20 cellular contexts compared by ENCODE assay signal in genomic region chr15:78018445-78018844, GRCh38. TPM values are rescaled to one million over a fixed set of nuclear protein-coding genes. Genes with fewer than 3 reads are reported as not detected.
DNase-seq lines count a peak whose midpoint lies in the region; ATAC-seq, FAIRE-seq and TF ChIP-seq lines count a peak whose summit lies in the region.
"Had no signal": no experiment of that assay in that cellular context is flagged by ENCODE, and none has a peak within 500 bp of the region (broad histone marks: within the 10 kb centered on the region; RNA-seq: fewer than 3 reads in every experiment).

No MANE protein-coding gene starts in this region.

- H4K20me1 ChIP-seq in GM12878 (ENCODE audit: control insufficient read depth, insufficient read depth) = no peaks in the 10 kb centered on the region

- TF ChIP-seq POLR2A in GM12878 (IDR thresholded peaks at IDR 0.05; ENCODE audit: low read depth, low read length) = no peak
- TF ChIP-seq POLR2A in upper lobe of left lung (IDR thresholded peaks at IDR 0.05) = no peak
- TF ChIP-seq POLR2A in GM12892 (IDR thresholded peaks at IDR 0.05; ENCODE audit: low read depth, low read length) = no peak

- H3K9ac ChIP-seq in GM12878 (ENCODE audit: control insufficient read depth, insufficient read depth, low read length) = no peak overlapping the region

- peak overlapping the region in 1 of 2 donors; percentile 60 for H3K4me3 Mint-ChIP-seq in activated T-cell treated with anti-CD3 and anti-CD28 coated beads, Interleukin-2, amount 50 U/mL, for 72 hours
- H3K4me3 Mint-ChIP-seq in activated T-cell treated with anti-CD3 and anti-CD28 coated beads, Interleukin-2, amount 50 U/mL, for 4 hours = no peak overlapping the region
- H3K4me3 Mint-ChIP-seq in memory B cell = no peak overlapping the region

- RAD21 ChIA-PET in GM12878 (lab: Charles Lee; ENCODE audit: unreplicated experiment) = interaction anchor here (0.6 to 4.0 kb wide), 16 partner anchors 12 to 108 kb away, joined by 3 to 31 read pairs (median 6); no protein-coding TSS in a partner anchor

- no peaks in the 10 kb centered on the region for H3K9me3 Mint-ChIP-seq in activated T-cell treated with anti-CD3 and anti-CD28 coated beads, Interleukin-2, amount 50 U/mL, for 72 hours
- H3K9me3 Mint-ChIP-seq in activated T-cell treated with anti-CD3 and anti-CD28 coated beads, Interleukin-2, amount 50 U/mL, for 4 hours = no peaks in the 10 kb centered on the region
- H3K9me3 Mint-ChIP-seq in memory B cell = no peaks in the 10 kb centered on the region
- H3K9me3 Mint-ChIP-seq: activated naive CD4-positive, alpha-beta T cell treated with anti-CD3 and anti-CD28 coated beads, Interleukin-2, amount 50 U/mL, for 72 hours had no signal

- DNase-seq in activated T-cell treated with anti-CD3 and anti-CD28 coated beads, Interleukin-2, amount 50 U/mL, for 72 hours = no peak
- no peak for DNase-seq in activated T-cell treated with anti-CD3 and anti-CD28 coated beads, Interleukin-2, amount 50 U/mL, for 4 hours
- DNase-seq in GM12878 (ENCODE audit: low read depth, low spot score) (no peak), memory B cell (ENCODE audit: low spot score in 2 of 2) (no peak), upper lobe of left lung (no peak), NCI-H1417 (lab: John Stamatoyannopoulos, UW) (no peak), NAMALWA (ENCODE audit: low spot score) (no peak), GM12892 (ENCODE audit: insufficient read length) (no peak)
- DNase-seq: effector memory CD4-positive, alpha-beta T cell; NCI-H1092 treated with DMSO at 0.1 percent for 48 hours; NCI-H2171 treated with DMSO at 0.1 percent for 48 hours; NCI-H82; stimulated activated CD8-positive, alpha-beta memory T cell treated with anti-CD3 and anti-CD28 coated beads, Interleukin-4, amount 100 ng/mL, for 48 hours; tibial artery; WERI-Rb-1 had no signal

- H3K79me2 ChIP-seq in GM12878 (ENCODE audit: control insufficient read depth, insufficient read depth, low read length) = no peaks in the 10 kb centered on the region

- H3K4me1 ChIP-seq in GM12878 (ENCODE audit: control insufficient read depth, insufficient read depth, low read length) (peaks cover 7% of the 10 kb centered on the region), upper lobe of left lung (peaks cover 13 to 34% (median 21%) of the 10 kb centered on the region in 4 donors)

- CTCF ChIA-PET in GM12878 (lab: Yijun Ruan, JAX) = interaction anchor here (0.7 to 4.8 kb wide), 17 partner anchors 9 to 178 kb away, joined by 3 to 27 read pairs (median 5); no protein-coding TSS in a partner anchor

- SMC1A ChIA-PET in GM12878 (lab: Charles Lee; ENCODE audit: uncharacterized antibody, unreplicated experiment) = interaction anchor here (0.6 to 4.0 kb wide), 21 partner anchors 8 to 221 kb away, joined by 3 to 55 read pairs (median 5); no protein-coding TSS in a partner anchor

- H3K27ac ChIP-seq in GM12878 (ENCODE audit: control insufficient read depth, insufficient read depth) (peak overlapping the region; percentile 60; the same call in 1 of the 2 replicates), upper lobe of left lung (peak overlapping the region; percentile 56 to 71 (median 59))
- H3K27ac ChIP-seq: cardiac muscle cell, WERI-Rb-1 had no signal

- no peaks in the 10 kb centered on the region for H3K27me3 Mint-ChIP-seq in activated T-cell treated with anti-CD3 and anti-CD28 coated beads, Interleukin-2, amount 50 U/mL, for 72 hours (ENCODE audit: low read depth)
- H3K27me3 Mint-ChIP-seq in activated T-cell treated with anti-CD3 and anti-CD28 coated beads, Interleukin-2, amount 50 U/mL, for 4 hours (ENCODE audit: low read depth) = no peaks in the 10 kb centered on the region
- no peaks in the 10 kb centered on the region for H3K27me3 Mint-ChIP-seq in memory B cell

- TF ChIP-seq CTCF in GM12878 (IDR thresholded peaks at IDR 0.05 in 2 of 3, conservative IDR thresholded peaks at IDR 0.05 in 1 of 3; ENCODE audit: control insufficient read depth in 2 of 3, extremely low read depth in 1 of 3, insufficient read depth in 1 of 3, low read depth in 3 of 3, low read length in 3 of 3) (no peak), upper lobe of left lung (IDR thresholded peaks at IDR 0.05) (no peak)

- POLR2A ChIA-PET in GM12878 (lab: Charles Lee) = interaction anchor here (0.7 to 2.4 kb wide), 6 partner anchors 13 to 90 kb away, joined by 3 to 7 read pairs (median 4); no protein-coding TSS in a partner anchor

- H3K4me3 ChIP-seq in GM12878 = no peak overlapping the region
- H3K4me3 ChIP-seq in upper lobe of left lung = no peak overlapping the region
- H3K4me3 ChIP-seq: cardiac muscle cell, tibial artery had no signal

- H3K27ac Mint-ChIP-seq in activated T-cell treated with anti-CD3 and anti-CD28 coated beads, Interleukin-2, amount 50 U/mL, for 72 hours = peak overlapping the region; percentile 29
- peak overlapping the region; percentile 38 for H3K27ac Mint-ChIP-seq in memory B cell

- no peak overlapping the region for H2AFZ ChIP-seq in GM12878 (ENCODE audit: control insufficient read depth, low read depth, low read length)

- TF ChIP-seq RAD21 in GM12878 (IDR thresholded peaks at IDR 0.05; ENCODE audit: insufficient read depth, low read depth, low read length) = no peak

- H3K4me2 ChIP-seq in GM12878 (ENCODE audit: control insufficient read depth, insufficient read depth) = no peak overlapping the region

- FAIRE-seq in GM12878 (lab: Jason Lieb, UNC) (no peak), GM12892 (lab: Jason Lieb, UNC) (no peak)
- FAIRE-seq: D721Med, RCC 7860 had no signal

- TF ChIP-seq EP300 in GM12878 (IDR thresholded peaks at IDR 0.05; ENCODE audit: borderline replicate concordance in 1 of 2, control insufficient read depth in 1 of 2, low read depth in 2 of 2, low read length in 2 of 2) (no peak), upper lobe of left lung (IDR thresholded peaks at IDR 0.05) (no peak)

- BruUV-seq in GM12878 (replicated peaks; lab: Mats Ljungman, UMichigan) = no TSS peak

- H3K4me1 Mint-ChIP-seq in activated T-cell treated with anti-CD3 and anti-CD28 coated beads, Interleukin-2, amount 50 U/mL, for 72 hours (ENCODE audit: low read depth) = peaks cover 14% of the 10 kb centered on the region
- peaks cover 18% of the 10 kb centered on the region for H3K4me1 Mint-ChIP-seq in activated T-cell treated with anti-CD3 and anti-CD28 coated beads, Interleukin-2, amount 50 U/mL, for 4 hours (ENCODE audit: low read depth)
- peaks cover 7% of the 10 kb centered on the region for H3K4me1 Mint-ChIP-seq in memory B cell

- H3K36me3 ChIP-seq in GM12878 (ENCODE audit: control insufficient read depth in 2 of 2, insufficient read depth in 2 of 2, low read length in 1 of 2) (peaks cover 10 to 21% of the 10 kb centered on the region in 2 experiments), upper lobe of left lung (peaks cover 6 to 73% (median 41%) of the 10 kb centered on the region in 4 donors)
- H3K36me3 ChIP-seq: cardiac muscle cell had no signal

- 85% methylated on average over 4 of the region's 4 CpGs for WGBS in GM12878 (ENCODE audit: insufficient coverage, insufficient replicate concordance, low lambda C conversion rate, missing lambda C conversion rate)
- WGBS in upper lobe of left lung, 2 donors = 55 to 64% methylated on average over 4 of the region's 4 CpGs

- H3K9me3 ChIP-seq in GM12878 (replicated peaks; ENCODE audit: control insufficient read depth, insufficient read depth, low read length) = no peaks in the 10 kb centered on the region
- no peaks in the 10 kb centered on the region for H3K9me3 ChIP-seq in upper lobe of left lung
- H3K9me3 ChIP-seq: tibial artery had no signal

- H3K27me3 ChIP-seq in GM12878 (replicated peaks in 1 of 2; ENCODE audit: control insufficient read depth in 2 of 2, insufficient read depth in 2 of 2, low read length in 1 of 2) (no peaks in the 10 kb centered on the region), upper lobe of left lung (no peaks in the 10 kb centered on the region)
- H3K27me3 ChIP-seq: cardiac muscle cell, tibial artery had no signal

- intact Hi-C loops in GM12878 (cut with micrococcal nuclease; ENCODE audit: unreplicated experiment) = no loop called here

- peaks cover 10 to 12% of the 10 kb centered on the region in 2 donors for H3K36me3 Mint-ChIP-seq in activated T-cell treated with anti-CD3 and anti-CD28 coated beads, Interleukin-2, amount 50 U/mL, for 72 hours (ENCODE audit: insufficient read depth in 2 of 2)
- H3K36me3 Mint-ChIP-seq in activated T-cell treated with anti-CD3 and anti-CD28 coated beads, Interleukin-2, amount 50 U/mL, for 4 hours (ENCODE audit: insufficient read depth) = peaks cover 34% of the 10 kb centered on the region
- H3K36me3 Mint-ChIP-seq in memory B cell = peaks cover 21% of the 10 kb centered on the region

- ATAC-seq in activated T-cell treated with anti-CD3 and anti-CD28 coated beads, Interleukin-2, amount 50 U/mL, for 72 hours (replicated peaks in 1 of 2) = no peak
- ATAC-seq in activated T-cell treated with anti-CD3 and anti-CD28 coated beads, Interleukin-2, amount 50 U/mL, for 4 hours = no peak
- ATAC-seq in GM12878 (no peak), memory B cell (ENCODE audit: low read depth) (no peak), upper lobe of left lung (ENCODE audit: low FRiP score in 2 of 2) (no peak)
- ATAC-seq: HCT116 had no signal

- in situ Hi-C loops in GM12878 (cut with MboI) = no loop called here

RNA-seq across cellular contexts. Expression of gene TBC1D2B, which starts 59.1 kb away (rescaled TPM):
- total RNA-seq in activated T-cell treated with anti-CD3 and anti-CD28 coated beads, Interleukin-2, amount 50 U/mL, for 72 hours = 10 to 100 TPM; 67.8 to 75.0 TPM
- total RNA-seq in activated T-cell treated with anti-CD3 and anti-CD28 coated beads, Interleukin-2, amount 50 U/mL, for 4 hours = 10 to 100 TPM; 22.8 to 24.9 (median 24.0) TPM
- 172 and 173 TPM in 2 replicates for total RNA-seq in GM12878 (2013; cell fraction: nucleolus; rRNA removed)
- total RNA-seq in GM12878 (2014; rRNA removed) (18.4 and 21.9 TPM in 2 replicates), GM12878 (2014; rRNA removed; fragmentation: Illumina TruSeq; extraction: Trizol) (17.0 and 20.4 TPM in 2 replicates), GM12878 (2021) (27.0 and 28.7 TPM in 2 replicates), upper lobe of left lung (100 to 1,000 TPM in 1 of 6 donors, 10 to 100 TPM in 5; 31.5 to 103 (median 64.2) TPM)
- 12.9 TPM for polyA plus RNA-seq in GM12878 (2011; ENCODE audit: low read depth)
- polyA plus RNA-seq in GM12878 (2011; rRNA removed) (53.4 and 75.9 TPM in 2 replicates), GM12878 (2014; fragmentation: Illumina TruSeq; extraction: Trizol) (22.7 and 26.1 TPM in 2 replicates), GM12878 (2014; fragmentation: Nextera tagmentation; extraction: Ambion mirVana) (1 to 10 TPM; 1.3 to 1.4 TPM), GM12878 (2014; rRNA removed) (22.4 and 25.6 TPM in 2 replicates), GM12878 (2016; fragmentation: Nextera tagmentation; extraction: Ambion mirVana) (1 to 10 TPM; 2.7 to 8.2 TPM)
- 38.8 and 40.0 TPM in 2 replicates for polyA plus RNA-seq in GM12878 (2011; cell fraction: cytosol; rRNA removed)
- polyA plus RNA-seq in GM12878 (2011; cell fraction: nucleus; rRNA removed) = 110 and 121 TPM in 2 replicates
- polyA plus RNA-seq in GM12878 (2012) = 17.9 and 21.2 TPM in 2 replicates
- polyA minus RNA-seq in GM12878 (2011; rRNA and poly(A)+ RNA removed) = 50.3 and 51.8 TPM in 2 replicates
- 14.4 and 14.8 TPM in 2 replicates for polyA minus RNA-seq in GM12878 (2011; cell fraction: cytosol; rRNA and poly(A)+ RNA removed)
- 35.9 and 50.8 TPM in 2 replicates for polyA minus RNA-seq in GM12878 (2011; cell fraction: nucleus; rRNA and poly(A)+ RNA removed)
- polyA plus RNA-seq in GM12892 (2012; ENCODE audit: missing spikeins) = 17.2 TPM
